ENCODE assay signal across 1 cellular context in genomic region chr17:17748179-17748578, GRCh38.
TF ChIP-seq lines count a peak whose summit lies in the region.

No MANE protein-coding gene starts in this region.

TF ChIP-seq in H1, 55 proteins besides CTCF, POLR2A, EP300 and RAD21 (continued from another document):
- TF ChIP-seq, protein P1, sequence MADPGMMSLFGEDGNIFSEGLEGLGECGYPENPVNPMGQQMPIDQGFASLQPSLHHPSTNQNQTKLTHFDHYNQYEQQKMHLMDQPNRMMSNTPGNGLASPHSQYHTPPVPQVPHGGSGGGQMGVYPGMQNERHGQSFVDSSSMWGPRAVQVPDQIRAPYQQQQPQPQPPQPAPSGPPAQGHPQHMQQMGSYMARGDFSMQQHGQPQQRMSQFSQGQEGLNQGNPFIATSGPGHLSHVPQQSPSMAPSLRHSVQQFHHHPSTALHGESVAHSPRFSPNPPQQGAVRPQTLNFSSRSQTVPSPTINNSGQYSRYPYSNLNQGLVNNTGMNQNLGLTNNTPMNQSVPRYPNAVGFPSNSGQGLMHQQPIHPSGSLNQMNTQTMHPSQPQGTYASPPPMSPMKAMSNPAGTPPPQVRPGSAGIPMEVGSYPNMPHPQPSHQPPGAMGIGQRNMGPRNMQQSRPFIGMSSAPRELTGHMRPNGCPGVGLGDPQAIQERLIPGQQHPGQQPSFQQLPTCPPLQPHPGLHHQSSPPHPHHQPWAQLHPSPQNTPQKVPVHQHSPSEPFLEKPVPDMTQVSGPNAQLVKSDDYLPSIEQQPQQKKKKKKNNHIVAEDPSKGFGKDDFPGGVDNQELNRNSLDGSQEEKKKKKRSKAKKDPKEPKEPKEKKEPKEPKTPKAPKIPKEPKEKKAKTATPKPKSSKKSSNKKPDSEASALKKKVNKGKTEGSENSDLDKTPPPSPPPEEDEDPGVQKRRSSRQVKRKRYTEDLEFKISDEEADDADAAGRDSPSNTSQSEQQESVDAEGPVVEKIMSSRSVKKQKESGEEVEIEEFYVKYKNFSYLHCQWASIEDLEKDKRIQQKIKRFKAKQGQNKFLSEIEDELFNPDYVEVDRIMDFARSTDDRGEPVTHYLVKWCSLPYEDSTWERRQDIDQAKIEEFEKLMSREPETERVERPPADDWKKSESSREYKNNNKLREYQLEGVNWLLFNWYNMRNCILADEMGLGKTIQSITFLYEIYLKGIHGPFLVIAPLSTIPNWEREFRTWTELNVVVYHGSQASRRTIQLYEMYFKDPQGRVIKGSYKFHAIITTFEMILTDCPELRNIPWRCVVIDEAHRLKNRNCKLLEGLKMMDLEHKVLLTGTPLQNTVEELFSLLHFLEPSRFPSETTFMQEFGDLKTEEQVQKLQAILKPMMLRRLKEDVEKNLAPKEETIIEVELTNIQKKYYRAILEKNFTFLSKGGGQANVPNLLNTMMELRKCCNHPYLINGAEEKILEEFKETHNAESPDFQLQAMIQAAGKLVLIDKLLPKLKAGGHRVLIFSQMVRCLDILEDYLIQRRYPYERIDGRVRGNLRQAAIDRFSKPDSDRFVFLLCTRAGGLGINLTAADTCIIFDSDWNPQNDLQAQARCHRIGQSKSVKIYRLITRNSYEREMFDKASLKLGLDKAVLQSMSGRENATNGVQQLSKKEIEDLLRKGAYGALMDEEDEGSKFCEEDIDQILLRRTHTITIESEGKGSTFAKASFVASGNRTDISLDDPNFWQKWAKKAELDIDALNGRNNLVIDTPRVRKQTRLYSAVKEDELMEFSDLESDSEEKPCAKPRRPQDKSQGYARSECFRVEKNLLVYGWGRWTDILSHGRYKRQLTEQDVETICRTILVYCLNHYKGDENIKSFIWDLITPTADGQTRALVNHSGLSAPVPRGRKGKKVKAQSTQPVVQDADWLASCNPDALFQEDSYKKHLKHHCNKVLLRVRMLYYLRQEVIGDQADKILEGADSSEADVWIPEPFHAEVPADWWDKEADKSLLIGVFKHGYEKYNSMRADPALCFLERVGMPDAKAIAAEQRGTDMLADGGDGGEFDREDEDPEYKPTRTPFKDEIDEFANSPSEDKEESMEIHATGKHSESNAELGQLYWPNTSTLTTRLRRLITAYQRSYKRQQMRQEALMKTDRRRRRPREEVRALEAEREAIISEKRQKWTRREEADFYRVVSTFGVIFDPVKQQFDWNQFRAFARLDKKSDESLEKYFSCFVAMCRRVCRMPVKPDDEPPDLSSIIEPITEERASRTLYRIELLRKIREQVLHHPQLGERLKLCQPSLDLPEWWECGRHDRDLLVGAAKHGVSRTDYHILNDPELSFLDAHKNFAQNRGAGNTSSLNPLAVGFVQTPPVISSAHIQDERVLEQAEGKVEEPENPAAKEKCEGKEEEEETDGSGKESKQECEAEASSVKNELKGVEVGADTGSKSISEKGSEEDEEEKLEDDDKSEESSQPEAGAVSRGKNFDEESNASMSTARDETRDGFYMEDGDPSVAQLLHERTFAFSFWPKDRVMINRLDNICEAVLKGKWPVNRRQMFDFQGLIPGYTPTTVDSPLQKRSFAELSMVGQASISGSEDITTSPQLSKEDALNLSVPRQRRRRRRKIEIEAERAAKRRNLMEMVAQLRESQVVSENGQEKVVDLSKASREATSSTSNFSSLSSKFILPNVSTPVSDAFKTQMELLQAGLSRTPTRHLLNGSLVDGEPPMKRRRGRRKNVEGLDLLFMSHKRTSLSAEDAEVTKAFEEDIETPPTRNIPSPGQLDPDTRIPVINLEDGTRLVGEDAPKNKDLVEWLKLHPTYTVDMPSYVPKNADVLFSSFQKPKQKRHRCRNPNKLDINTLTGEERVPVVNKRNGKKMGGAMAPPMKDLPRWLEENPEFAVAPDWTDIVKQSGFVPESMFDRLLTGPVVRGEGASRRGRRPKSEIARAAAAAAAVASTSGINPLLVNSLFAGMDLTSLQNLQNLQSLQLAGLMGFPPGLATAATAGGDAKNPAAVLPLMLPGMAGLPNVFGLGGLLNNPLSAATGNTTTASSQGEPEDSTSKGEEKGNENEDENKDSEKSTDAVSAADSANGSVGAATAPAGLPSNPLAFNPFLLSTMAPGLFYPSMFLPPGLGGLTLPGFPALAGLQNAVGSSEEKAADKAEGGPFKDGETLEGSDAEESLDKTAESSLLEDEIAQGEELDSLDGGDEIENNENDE (IDR thresholded peaks at IDR 0.05; ENCODE audit: insufficient replicate concordance, low read length), result no peak
- no peak for TF ChIP-seq SRF (IDR thresholded peaks at IDR 0.05; ENCODE audit: low read depth, low read length)
